ENCODE assay signal across 8 cellular contexts in genomic region chr15:101008158-101009139, GRCh38.
A peak's percentile ranks its signal among the peaks of the same experiment; 100 is the strongest.
DNase-seq lines count a peak whose midpoint lies in the region; ATAC-seq, FAIRE-seq and TF ChIP-seq lines count a peak whose summit lies in the region.

No MANE protein-coding gene starts in this region.

- H3K27ac Mint-ChIP-seq in T-helper 2 cell treated with Interferon-gamma antibody and Interleukin-4, amounts not matched to agents 5 μg/mL and 100 μg/mL, for 36 hours = peak overlapping the region; percentile 20

- H3K4me1 Mint-ChIP-seq in T-helper 2 cell treated with Interferon-gamma antibody and Interleukin-4, amounts not matched to agents 5 μg/mL and 100 μg/mL, for 36 hours (ENCODE audit: low read depth) = peaks cover 16% of the 10 kb centered on the region

- no peaks in the 10 kb centered on the region for H3K9me3 Mint-ChIP-seq in T-helper 2 cell treated with Interferon-gamma antibody and Interleukin-4, amounts not matched to agents 5 μg/mL and 100 μg/mL, for 36 hours

- DNase-seq in GM12891 (ENCODE audit: insufficient read length, low spot score) = peak; percentile 85
- DNase-seq in NCI-H1417 treated with DMSO at 0.1 percent for 48 hours (lab: John Stamatoyannopoulos, UW) = peak; percentile 78
- DNase-seq in T-helper 2 cell treated with Interferon-gamma antibody and Interleukin-4, amounts not matched to agents 5 μg/mL and 100 μg/mL, for 36 hours (ENCODE audit: low spot score) = peak; percentile 81
- peak; percentile 41 for DNase-seq in astrocyte of the cerebellum (ENCODE audit: low read depth)
- peak; percentile 56 for DNase-seq in iPS DF 19.7 (ENCODE audit: low read depth, low spot score)
- peak; percentile 89 for DNase-seq in sciatic nerve (ENCODE audit: low spot score)
- DNase-seq in cortex of kidney (lab: John Stamatoyannopoulos, UW) = no peak

- peak; percentile 96 for TF ChIP-seq CTCF in astrocyte of the cerebellum (IDR thresholded peaks at IDR 0.05; ENCODE audit: low read depth, low read length, missing control alignments)

- in situ Hi-C loops in astrocyte of the cerebellum (cut with HindIII; ENCODE audit: low sequenced_read_pairs) = no loop called here

- ATAC-seq in HG02798 (IDR thresholded peaks at IDR 0.05; ENCODE audit: poor library complexity, unreplicated experiment) (peak; percentile 84), sciatic nerve (peak; percentile 84)

- H3K27me3 Mint-ChIP-seq in T-helper 2 cell treated with Interferon-gamma antibody and Interleukin-4, amounts not matched to agents 5 μg/mL and 100 μg/mL, for 36 hours (ENCODE audit: low read depth) = peaks cover 9% of the 10 kb centered on the region

- intact Hi-C loops in sciatic nerve (cut with DNase I) = loop anchor here (5.0 kb wide), 2 partner anchors 91 to 381 kb away; partner anchors contain the start of gene LRRK1

- H3K4me3 Mint-ChIP-seq in T-helper 2 cell treated with Interferon-gamma antibody and Interleukin-4, amounts not matched to agents 5 μg/mL and 100 μg/mL, for 36 hours = peak overlapping the region; percentile 88

- H3K4me3 ChIP-seq in astrocyte of the cerebellum (ENCODE audit: low read depth, low read length) = peak overlapping the region; percentile 19

- H3K36me3 Mint-ChIP-seq in T-helper 2 cell treated with Interferon-gamma antibody and Interleukin-4, amounts not matched to agents 5 μg/mL and 100 μg/mL, for 36 hours (ENCODE audit: low read depth) = no peaks in the 10 kb centered on the region

- FAIRE-seq in GM12891 (lab: Jason Lieb, UNC) = peak; percentile 94

- TF ChIP-seq POLR2A in GM12891 (IDR thresholded peaks at IDR 0.05; ENCODE audit: low read depth, low read length) = no peak

TF ChIP-seq in GM12891, 5 proteins besides CTCF, POLR2A, EP300 and RAD21:
- TF ChIP-seq POU2F2 (IDR thresholded peaks at IDR 0.05; ENCODE audit: low read depth, low read length) (no peak), POLR2AphosphoS5 (IDR thresholded peaks at IDR 0.05; ENCODE audit: low read depth, low read length) (no peak)
